ENCODE assay signal across 28 cellular contexts in genomic region chr2:100529900-100530299, GRCh38. TPM values are rescaled to one million over a fixed set of nuclear protein-coding genes. Genes with fewer than 3 reads are reported as not detected.
"Had no signal": no experiment of that assay in that cellular context is flagged by ENCODE, and none has a peak within 500 bp of the region (broad histone marks: within the 10 kb centered on the region; RNA-seq: fewer than 3 reads in every experiment).

No MANE protein-coding gene starts in this region.

- H3K4me1 Mint-ChIP-seq: endodermal cell; naive B cell; nephron; stimulated activated memory B cell treated with anti-CD40 and anti-IgM and Interleukin-4, amounts not matched to agents 10 μg/mL and 1 μg/mL and 100 μg/mL, for 72 hours had no signal

- ATAC-seq: esophagus mucosa; gastrocnemius medialis; heart right ventricle; pancreas; right cardiac atrium; stimulated activated memory B cell treated with anti-CD40 and anti-IgM and Interleukin-4, amounts not matched to agents 10 μg/mL and 1 μg/mL and 100 μg/mL, for 72 hours had no signal

- H3K27ac ChIP-seq: coronary artery, gastrocnemius medialis, heart right ventricle, pancreas, tibial artery had no signal

- H3K9me3 Mint-ChIP-seq: nephron; stimulated activated memory B cell treated with anti-CD40 and anti-IgM and Interleukin-4, amounts not matched to agents 10 μg/mL and 1 μg/mL and 100 μg/mL, for 72 hours had no signal

- H3K27ac Mint-ChIP-seq: endodermal cell; naive B cell; nephron; progenitor cell of endocrine pancreas; stimulated activated memory B cell treated with anti-CD40 and anti-IgM and Interleukin-4, amounts not matched to agents 10 μg/mL and 1 μg/mL and 100 μg/mL, for 72 hours; stimulated activated naive CD8-positive, alpha-beta T cell treated with anti-CD3 and anti-CD28 coated beads, Interleukin-15, Interleukin-2, amounts not matched to agents 100 ng/mL and 50 ng/mL, for 24 hours had no signal

- H3K4me3 ChIP-seq: coronary artery, gastrocnemius medialis, heart right ventricle, pancreas, tibial artery had no signal

- H3K4me3 Mint-ChIP-seq: endodermal cell; naive B cell; nephron; stimulated activated memory B cell treated with anti-CD40 and anti-IgM and Interleukin-4, amounts not matched to agents 10 μg/mL and 1 μg/mL and 100 μg/mL, for 72 hours; stimulated activated naive CD8-positive, alpha-beta T cell treated with anti-CD3 and anti-CD28 coated beads, Interleukin-15, Interleukin-2, amounts not matched to agents 100 ng/mL and 50 ng/mL, for 24 hours had no signal

- H3K36me3 Mint-ChIP-seq: naive B cell; stimulated activated memory B cell treated with anti-CD40 and anti-IgM and Interleukin-4, amounts not matched to agents 10 μg/mL and 1 μg/mL and 100 μg/mL, for 72 hours had no signal

- DNase-seq: effector CD4-positive, alpha-beta T cell; endodermal cell; gastrocnemius medialis; heart right ventricle; hypothalamus; kidney glomerular epithelial cell; mesendoderm; naive B cell; occipital lobe; pancreas; right cardiac atrium; small intestine; stimulated activated CD4-positive, alpha-beta T cell treated with anti-CD3 and anti-CD28 coated beads, Interleukin-2, amount 100 ng/mL, for 48 hours; stimulated activated CD8-positive, alpha-beta memory T cell treated with anti-CD3 and anti-CD28 coated beads, Interleukin-4, amount 100 ng/mL, for 48 hours; tibial artery had no signal

RNA-seq across cellular contexts. Expression of gene NMS, which starts 59.6 kb away (rescaled TPM):
- total RNA-seq: dermis microvascular lymphatic vessel endothelial cell, endodermal cell, esophagus mucosa, fibroblast of lung, fibroblast of villous mesenchyme, gastrocnemius medialis, heart right ventricle, liver, lung microvascular endothelial cell, occipital lobe, pancreas, progenitor cell of endocrine pancreas, right cardiac atrium, temporal lobe, ureter had no signal
